ENCODE assay signal across 8 cellular contexts in the genomic region with DNA sequence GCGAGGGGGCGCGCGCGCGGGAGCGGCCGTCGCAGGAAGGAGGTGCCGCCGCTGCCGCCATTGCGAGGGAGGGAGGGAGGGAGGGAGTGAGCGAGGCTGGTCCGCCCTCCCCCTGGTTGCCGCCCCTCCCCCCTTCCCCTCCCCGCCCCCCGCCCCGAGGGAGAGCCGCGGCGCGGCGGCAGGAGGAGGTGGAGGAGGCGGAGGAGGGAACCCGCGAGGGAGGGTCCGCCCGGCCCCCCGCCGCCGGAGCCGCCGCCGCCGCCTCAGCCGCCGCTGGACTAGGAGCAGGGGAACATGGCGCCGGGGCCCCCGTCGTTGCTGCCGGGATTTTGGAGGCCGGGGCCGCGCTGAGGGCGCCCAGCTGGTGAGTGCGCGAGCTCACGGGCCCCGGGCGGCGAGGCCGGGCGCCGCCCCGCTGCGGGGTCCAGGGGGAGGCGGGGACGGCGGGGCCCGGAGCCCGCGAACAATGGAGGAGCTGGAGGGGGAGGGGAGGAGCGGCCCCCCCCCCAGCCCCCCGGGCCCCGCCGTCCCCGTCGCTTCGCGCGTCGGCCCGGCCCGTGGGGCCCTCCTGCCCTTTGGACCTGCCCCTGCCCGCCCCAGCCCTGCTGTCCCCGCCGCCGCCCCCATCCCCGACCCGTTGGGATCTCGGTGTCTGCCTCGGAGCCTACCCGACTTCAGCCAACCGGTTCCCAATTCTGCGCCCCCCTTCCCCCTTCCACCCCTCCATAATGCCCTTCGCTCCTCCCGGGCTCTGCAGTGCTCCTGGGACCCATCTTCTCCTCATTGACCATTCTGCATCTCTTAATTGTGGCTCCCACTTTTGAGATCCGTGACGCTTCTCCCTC. TPM values are rescaled to one million over a fixed set of nuclear protein-coding genes. Genes with fewer than 3 reads are reported as not detected.
DNase-seq lines count a peak whose midpoint lies in the region; ATAC-seq and TF ChIP-seq lines count a peak whose summit lies in the region.

A gene (plus strand): TSS at position 152 of the 845 bp plus-strand sequence. CDS start 57,679 bp downstream, outside the sequence.

- H3K27ac ChIP-seq in endodermal cell (ENCODE audit: low read depth, low read length): peak within 1 kb of the TSS; percentile 99
- H3K27ac ChIP-seq in thymus (ENCODE audit: low read depth): peak within 1 kb of the TSS; percentile 98

- DNase-seq in NK-92 treated with Interleukin-12 subunit alpha and Interleukin-12 subunit beta, amount 100 ng/mL, for 24 hours (lab: John Stamatoyannopoulos, UW): peak; percentile 28
- DNase-seq in NK-92 (lab: John Stamatoyannopoulos, UW; ENCODE audit: unreplicated experiment) (no peak), endodermal cell (peak; percentile 65), mesothelial cell of epicardium (ENCODE audit: low spot score in 2 of 2, unreplicated experiment in 2 of 2) (peak in 1 of 2 experiments; percentile 76), foreskin melanocyte (no peak)
- DNase-seq in activated CD4-positive, alpha-beta T cell treated with anti-CD3 and anti-CD28 coated beads, Interleukin-2, amount 10 ng/mL, durations not matched to agents 24 days and 14 days: peak; percentile 70

- peak; percentile 33 for ATAC-seq in HG03460 (IDR thresholded peaks at IDR 0.05; ENCODE audit: unreplicated experiment)

- H3K4me3 Mint-ChIP-seq in activated CD4-positive, alpha-beta T cell treated with anti-CD3 and anti-CD28 coated beads, Interleukin-2, amount 10 ng/mL, durations not matched to agents 24 days and 14 days: peak within 1 kb of the TSS; percentile 85
- no peak within 1 kb of the TSS for H3K4me3 Mint-ChIP-seq in endodermal cell
- peak within 1 kb of the TSS; percentile 81 for H3K4me3 Mint-ChIP-seq in mesothelial cell of epicardium

- H3K36me3 ChIP-seq in endodermal cell (ENCODE audit: control insufficient read depth, insufficient read depth, low read length): no peaks in the 10 kb centered on the region
- no peaks in the 10 kb centered on the region for H3K36me3 ChIP-seq in thymus (ENCODE audit: control insufficient read depth, insufficient read depth)

- H3K4me1 ChIP-seq in endodermal cell (ENCODE audit: control insufficient read depth, insufficient read depth, low read length) (peaks cover under 1% of the 10 kb centered on the region), thymus (ENCODE audit: control insufficient read depth, insufficient read depth, low read length) (peaks cover 22% of the 10 kb centered on the region)

- H3K4me1 Mint-ChIP-seq in activated CD4-positive, alpha-beta T cell treated with anti-CD3 and anti-CD28 coated beads, Interleukin-2, amount 10 ng/mL, durations not matched to agents 24 days and 14 days: peaks cover 19% of the 10 kb centered on the region
- H3K4me1 Mint-ChIP-seq in endodermal cell: peaks cover 16% of the 10 kb centered on the region
- H3K4me1 Mint-ChIP-seq in mesothelial cell of epicardium: peaks cover 9% of the 10 kb centered on the region

- TF ChIP-seq CTCF in endodermal cell (conservative IDR thresholded peaks at IDR 0.05): no peak
- no peak for TF ChIP-seq CTCF in mesothelial cell of epicardium (IDR thresholded peaks at IDR 0.05; ENCODE audit: unreplicated experiment)

- WGBS in endodermal cell (ENCODE audit: insufficient coverage in 1 of 2, insufficient read length in 1 of 2), 2 experiments: 0% methylated on average over 62 of the region's 91 CpGs; no CpG with 5 or more reads in 1 of the 2 experiments
- WGBS in thymus: under 1% methylated on average over 81 of the region's 91 CpGs

- peak within 1 kb of the TSS; percentile 91 for H3K27ac Mint-ChIP-seq in activated CD4-positive, alpha-beta T cell treated with anti-CD3 and anti-CD28 coated beads, Interleukin-2, amount 10 ng/mL, durations not matched to agents 24 days and 14 days
- H3K27ac Mint-ChIP-seq in endodermal cell (peak within 1 kb of the TSS; percentile 78), mesothelial cell of epicardium (peak within 1 kb of the TSS; percentile 91)

- H3K27me3 Mint-ChIP-seq in activated CD4-positive, alpha-beta T cell treated with anti-CD3 and anti-CD28 coated beads, Interleukin-2, amount 10 ng/mL, durations not matched to agents 24 days and 14 days: no peaks in the 10 kb centered on the region
- H3K27me3 Mint-ChIP-seq in endodermal cell (ENCODE audit: insufficient read depth) (peaks cover 5% of the 10 kb centered on the region), mesothelial cell of epicardium (ENCODE audit: low read depth) (no peaks in the 10 kb centered on the region)

- H3K4me3 ChIP-seq in endodermal cell (ENCODE audit: low read length) (peak within 1 kb of the TSS; percentile 89), thymus (ENCODE audit: low read length) (peak within 1 kb of the TSS; percentile 76)

- H3K27me3 ChIP-seq in endodermal cell (ENCODE audit: control insufficient read depth, insufficient read depth, low read length, poor library complexity, severe bottlenecking) (peaks cover 31% of the 10 kb centered on the region), thymus (ENCODE audit: control insufficient read depth, insufficient read depth) (no peaks in the 10 kb centered on the region)

- H3K9me3 Mint-ChIP-seq in activated CD4-positive, alpha-beta T cell treated with anti-CD3 and anti-CD28 coated beads, Interleukin-2, amount 10 ng/mL, durations not matched to agents 24 days and 14 days: no peaks in the 10 kb centered on the region
- H3K9me3 Mint-ChIP-seq in endodermal cell: no peaks in the 10 kb centered on the region
- no peaks in the 10 kb centered on the region for H3K9me3 Mint-ChIP-seq in mesothelial cell of epicardium

- H3K9me3 ChIP-seq in endodermal cell (ENCODE audit: control insufficient read depth, low read length): no peaks in the 10 kb centered on the region
- no peaks in the 10 kb centered on the region for H3K9me3 ChIP-seq in thymus (ENCODE audit: control insufficient read depth)

- H3K36me3 Mint-ChIP-seq in activated CD4-positive, alpha-beta T cell treated with anti-CD3 and anti-CD28 coated beads, Interleukin-2, amount 10 ng/mL, durations not matched to agents 24 days and 14 days (ENCODE audit: low read depth): peaks cover 10% of the 10 kb centered on the region
- H3K36me3 Mint-ChIP-seq in endodermal cell (ENCODE audit: low read depth) (peaks cover 7% of the 10 kb centered on the region), mesothelial cell of epicardium (no peaks in the 10 kb centered on the region)

- peak within 1 kb of the TSS; percentile 80 for H3K9ac ChIP-seq in endodermal cell (ENCODE audit: extremely low read depth, low read length, poor library complexity, severe bottlenecking)

- intact Hi-C loops in activated CD4-positive, alpha-beta T cell treated with anti-CD3 and anti-CD28 coated beads, Interleukin-2, amount 10 ng/mL, durations not matched to agents 24 days and 14 days (cut with micrococcal nuclease): loop anchor here (1.0 to 10.0 kb wide), 4 partner anchors 11 to 396 kb away; a partner anchor contains a TSS

RNA-seq across cellular contexts. Expression of the gene that starts here (rescaled TPM):
- 21.9 and 25.6 TPM in 2 replicates for total RNA-seq in activated CD4-positive, alpha-beta T cell treated with anti-CD3 and anti-CD28 coated beads, Interleukin-2, amount 10 ng/mL, durations not matched to agents 24 days and 14 days
- total RNA-seq in endodermal cell: 10 to 100 TPM; 41.4 to 41.6 TPM
- 42.6 TPM for polyA plus RNA-seq in endodermal cell (2013, experiment 1 of 2)
- 40.6 TPM for polyA plus RNA-seq in endodermal cell (2013, experiment 2 of 2)
- 74.9 to 77.9 TPM (median 77.4 TPM) in 3 replicates for total RNA-seq in mesothelial cell of epicardium
- 8.8 TPM for polyA plus RNA-seq in thymus

Comparison
In these comparisons a context has a peak if more than half of its experiments do, and no peak if none do; other contexts are left out.
1. DNase-seq: peak in NK-92 treated with Interleukin-12 subunit alpha and Interleukin-12 subunit beta, amount 100 ng/mL, for 24 hours (single experiment), activated CD4-positive, alpha-beta T cell treated with anti-CD3 and anti-CD28 coated beads, Interleukin-2, amount 10 ng/mL, durations not matched to agents 24 days and 14 days (single experiment) and endodermal cell (single experiment); none in NK-92 (single experiment) and foreskin melanocyte (single experiment).
2. Peak in every context shown above with its lines, with median percentiles within 50 percentile points of each other: H3K27ac Mint-ChIP-seq.